Comparison of ENCODE assay signal across 11 cellular contexts in genomic region chr5:105392122-105392709, GRCh38.
"Had no signal": no experiment of that assay in that cellular context is flagged by ENCODE, and none has a peak within 500 bp of the region (broad histone marks: within the 10 kb centered on the region; RNA-seq: fewer than 3 reads in every experiment).

No MANE protein-coding gene starts in this region.

- H3K4me1 ChIP-seq: upper lobe of left lung had no signal

- H2AFZ ChIP-seq: hepatocyte had no signal

- H3K4me2 ChIP-seq: hepatocyte had no signal

- H3K9me3 ChIP-seq: upper lobe of left lung had no signal

- ATAC-seq: activated naive CD4-positive, alpha-beta T cell treated with anti-CD3 and anti-CD28 coated beads, Interleukin-2, amount 50 U/mL, for 72 hours; T-helper 17 cell had no signal

- H3K79me2 ChIP-seq: hepatocyte had no signal

- H3K27ac ChIP-seq: brain microvascular endothelial cell, hepatocyte, upper lobe of left lung had no signal

- H3K27me3 ChIP-seq: brain microvascular endothelial cell, hepatocyte, upper lobe of left lung had no signal

- DNase-seq: amniotic stem cell, brain microvascular endothelial cell, cerebellar nuclear complex, dermis blood vessel endothelial cell, kidney glomerular epithelial cell, small intestine, T-helper 17 cell had no signal

- H3K36me3 ChIP-seq: brain microvascular endothelial cell, upper lobe of left lung had no signal

- H3K4me3 ChIP-seq: hepatocyte, upper lobe of left lung had no signal

- FAIRE-seq: small intestine, TTC549 had no signal
